8 cellular contexts compared by ENCODE assay signal in the genomic region with DNA sequence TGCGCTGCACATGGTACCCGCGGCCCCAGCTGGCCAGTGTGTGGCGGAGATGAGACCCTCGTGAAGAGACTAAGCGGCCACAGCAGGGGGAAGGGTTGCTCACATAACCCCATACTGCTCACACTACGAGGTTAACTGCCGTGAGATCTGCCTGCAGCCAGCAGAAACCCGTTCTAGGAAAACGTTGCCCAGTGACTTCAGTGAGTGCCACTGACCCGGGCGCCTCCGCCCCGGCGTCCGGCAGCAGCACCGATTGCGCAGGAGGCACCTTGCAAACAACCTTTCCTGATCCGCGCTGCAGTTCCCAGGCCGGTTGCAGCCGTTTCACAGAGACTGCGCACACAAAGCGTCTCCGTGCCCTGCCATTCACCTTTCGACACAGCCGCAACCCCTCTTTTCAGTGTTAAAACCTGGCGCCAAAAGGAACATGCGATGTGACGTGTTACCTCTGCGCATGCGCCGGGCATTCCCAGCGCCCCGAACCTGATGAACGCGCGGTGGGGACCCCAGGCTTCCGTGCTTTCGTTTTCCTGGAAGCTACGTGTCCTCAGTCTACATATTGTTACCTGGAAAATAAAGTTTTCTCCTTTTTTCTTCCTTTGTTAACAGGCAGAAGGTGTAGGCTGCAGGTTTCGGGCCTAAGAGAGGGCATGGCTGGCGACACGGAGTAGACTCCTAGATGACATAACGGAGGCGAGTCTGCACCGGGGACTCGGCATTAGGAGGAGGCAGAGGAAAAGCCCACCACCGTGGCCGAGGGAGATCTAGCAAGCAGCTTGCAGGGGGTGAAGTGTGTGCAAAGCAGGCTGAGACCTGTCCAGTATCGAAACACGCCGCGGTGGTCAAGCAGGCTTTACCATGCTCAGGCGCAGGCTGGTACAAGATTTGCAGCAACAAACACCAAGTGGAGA. TPM values are rescaled to one million over a fixed set of nuclear protein-coding genes. Genes with fewer than 3 reads are reported as not detected.
DNase-seq lines count a peak whose midpoint lies in the region; ATAC-seq and TF ChIP-seq lines count a peak whose summit lies in the region.

No MANE protein-coding gene starts in this region.

- H3K27ac Mint-ChIP-seq in naive thymus-derived CD4-positive, alpha-beta T cell = peak overlapping the region; percentile 58 to 98 (median 85)
- peak overlapping the region; percentile 97 for H3K27ac Mint-ChIP-seq in stimulated activated naive B cell treated with anti-CD40 and anti-IgM and Interleukin-4, amounts not matched to agents 10 μg/mL and 1 μg/mL and 100 μg/mL, for 72 hours

- DNase-seq in BE2C (peak; percentile 68), GM19240 (ENCODE audit: insufficient read length, low spot score) (peak; percentile 23), activated T-cell treated with anti-CD3 and anti-CD28 coated beads for 48 hours (ENCODE audit: low read depth) (peak; percentile 72), esophagus squamous epithelium (lab: John Stamatoyannopoulos, UW) (no peak)
- peak; percentile 58 to 87 (median 82) for DNase-seq in naive thymus-derived CD4-positive, alpha-beta T cell
- peak; percentile 76 for DNase-seq in stimulated activated naive B cell treated with anti-CD40 and anti-IgM and Interleukin-4, amounts not matched to agents 10 μg/mL and 1 μg/mL and 100 μg/mL, for 72 hours

- peak in 2 of 4 donors; percentile 9 to 38 for TF ChIP-seq POLR2A in esophagus squamous epithelium (IDR thresholded peaks at IDR 0.05)

- H3K9me2 ChIP-seq in OCI-LY1 (ENCODE audit: low read depth, low read length) = no peaks in the 10 kb centered on the region

- peaks cover 24% of the 10 kb centered on the region for H3K79me2 ChIP-seq in OCI-LY1 (ENCODE audit: insufficient read depth, low read length)

- 10 to 23% methylated on average over 9 to 40 of the region's 55 CpGs for WGBS in esophagus squamous epithelium, 2 donors

- 0 out of 2 replicates have a peak, but pooled peaks have one; percentile 21 for TF ChIP-seq CTCF in BE2C (IDR thresholded peaks at IDR 0.05; ENCODE audit: low read depth, low read length)
- TF ChIP-seq CTCF in OCI-LY1 (IDR thresholded peaks at IDR 0.05; ENCODE audit: low read length) = no peak
- TF ChIP-seq CTCF in esophagus squamous epithelium (IDR thresholded peaks at IDR 0.05) = no peak

- no peak overlapping the region for H2AFZ ChIP-seq in OCI-LY1 (ENCODE audit: low read length)

- H3K36me3 ChIP-seq in BE2C = no peaks in the 10 kb centered on the region
- H3K36me3 ChIP-seq in OCI-LY1 (ENCODE audit: insufficient read depth, low read length) = no peaks in the 10 kb centered on the region
- no peaks in the 10 kb centered on the region for H3K36me3 ChIP-seq in esophagus squamous epithelium
- H3K36me3 ChIP-seq in naive thymus-derived CD4-positive, alpha-beta T cell (ENCODE audit: control insufficient read depth in 2 of 3, insufficient read depth in 3 of 3, low read length in 3 of 3) = no peaks in the 10 kb centered on the region

- H3K27me3 ChIP-seq in BE2C (no peaks in the 10 kb centered on the region), OCI-LY1 (ENCODE audit: insufficient read depth, low read length) (no peaks in the 10 kb centered on the region), esophagus squamous epithelium (no peaks in the 10 kb centered on the region)
- no peaks in the 10 kb centered on the region for H3K27me3 ChIP-seq in naive thymus-derived CD4-positive, alpha-beta T cell (ENCODE audit: control insufficient read depth in 2 of 2, insufficient read depth in 2 of 2, low read length in 2 of 2)

- peak overlapping the region; percentile 79 to 92 (median 88) for H3K4me3 Mint-ChIP-seq in naive thymus-derived CD4-positive, alpha-beta T cell
- peak overlapping the region; percentile 81 to 91 for H3K4me3 Mint-ChIP-seq in stimulated activated naive B cell treated with anti-CD40 and anti-IgM and Interleukin-4, amounts not matched to agents 10 μg/mL and 1 μg/mL and 100 μg/mL, for 72 hours

- H3K27ac ChIP-seq in OCI-LY1 (ENCODE audit: low read depth, low read length, poor library complexity, severe bottlenecking) (peak overlapping the region; percentile 90), esophagus squamous epithelium (peak overlapping the region; percentile 86 to 93 (median 92))
- peak overlapping the region; percentile 79 for H3K27ac ChIP-seq in naive thymus-derived CD4-positive, alpha-beta T cell (ENCODE audit: low read depth, low read length)

- no peaks in the 10 kb centered on the region for H3K27me3 Mint-ChIP-seq in naive thymus-derived CD4-positive, alpha-beta T cell
- no peaks in the 10 kb centered on the region for H3K27me3 Mint-ChIP-seq in stimulated activated naive B cell treated with anti-CD40 and anti-IgM and Interleukin-4, amounts not matched to agents 10 μg/mL and 1 μg/mL and 100 μg/mL, for 72 hours

- CTCF ChIA-PET in naive thymus-derived CD4-positive, alpha-beta T cell (lab: Charles Lee) = interaction anchor here (0.7 kb wide), 1 partner anchor 13 kb away, joined by 5 read pairs; no protein-coding TSS in a partner anchor

- intact Hi-C loops in esophagus squamous epithelium (cut with DNase I) = no loop called here
- intact Hi-C loops in naive thymus-derived CD4-positive, alpha-beta T cell (cut with micrococcal nuclease) = loop anchor here (1.0 to 2.0 kb wide), 3 partner anchors 9 to 109 kb away; a partner anchor contains a TSS

- H3K9me3 ChIP-seq in BE2C (no peaks in the 10 kb centered on the region), OCI-LY1 (ENCODE audit: low read length) (no peaks in the 10 kb centered on the region), esophagus squamous epithelium (no peaks in the 10 kb centered on the region)
- H3K9me3 ChIP-seq in naive thymus-derived CD4-positive, alpha-beta T cell (ENCODE audit: control insufficient read depth in 2 of 3, low read length in 3 of 3) = no peaks in the 10 kb centered on the region

- H3K4me1 Mint-ChIP-seq in naive thymus-derived CD4-positive, alpha-beta T cell = peaks cover 32 to 59% (median 53%) of the 10 kb centered on the region in 7 donors
- peaks cover 15 to 23% of the 10 kb centered on the region in 2 donors for H3K4me1 Mint-ChIP-seq in stimulated activated naive B cell treated with anti-CD40 and anti-IgM and Interleukin-4, amounts not matched to agents 10 μg/mL and 1 μg/mL and 100 μg/mL, for 72 hours

- H3K4me1 ChIP-seq in BE2C (no peaks in the 10 kb centered on the region; the same call in 1 of the 2 replicates), OCI-LY1 (ENCODE audit: insufficient read depth, low read length, severe bottlenecking) (peaks cover 41% of the 10 kb centered on the region), esophagus squamous epithelium (peaks cover 14 to 49% (median 14%) of the 10 kb centered on the region in 3 donors)
- peaks cover 15 to 17% of the 10 kb centered on the region in 2 donors for H3K4me1 ChIP-seq in naive thymus-derived CD4-positive, alpha-beta T cell (ENCODE audit: control insufficient read depth in 2 of 2, insufficient read depth in 2 of 2, low read length in 2 of 2)

- peaks cover 0 to 14% (median 4%) of the 10 kb centered on the region in 5 donors for H3K36me3 Mint-ChIP-seq in naive thymus-derived CD4-positive, alpha-beta T cell
- H3K36me3 Mint-ChIP-seq in stimulated activated naive B cell treated with anti-CD40 and anti-IgM and Interleukin-4, amounts not matched to agents 10 μg/mL and 1 μg/mL and 100 μg/mL, for 72 hours = peaks cover 7 to 15% of the 10 kb centered on the region in 2 donors

- H4K20me1 ChIP-seq in OCI-LY1 (ENCODE audit: insufficient read depth, low read length) = no peaks in the 10 kb centered on the region

- peak overlapping the region; percentile 71 for H3K9ac ChIP-seq in OCI-LY1 (ENCODE audit: low read length)

- no peaks in the 10 kb centered on the region for H3F3A ChIP-seq in OCI-LY1 (ENCODE audit: insufficient read depth, low read length)

- H3K4me3 ChIP-seq in BE2C (ENCODE audit: low read depth, low read length) = peak overlapping the region; percentile 76
- peak overlapping the region; percentile 59 for H3K4me3 ChIP-seq in OCI-LY1 (ENCODE audit: low read depth, low read length, poor library complexity, severe bottlenecking)
- H3K4me3 ChIP-seq in esophagus squamous epithelium = peak overlapping the region; percentile 33 to 72 (median 62)
- peak overlapping the region; percentile 75 for H3K4me3 ChIP-seq in naive thymus-derived CD4-positive, alpha-beta T cell (ENCODE audit: low read length)

- ATAC-seq in HG03520 (IDR thresholded peaks at IDR 0.05; ENCODE audit: unreplicated experiment) = peak; percentile 46
- peak; percentile 76 for ATAC-seq in naive thymus-derived CD4-positive, alpha-beta T cell
- ATAC-seq in stimulated activated naive B cell treated with anti-CD40 and anti-IgM and Interleukin-4, amounts not matched to agents 10 μg/mL and 1 μg/mL and 100 μg/mL, for 72 hours (replicated peaks) = peak; percentile 80 to 81

- H3K9me3 Mint-ChIP-seq in naive thymus-derived CD4-positive, alpha-beta T cell = no peaks in the 10 kb centered on the region
- no peaks in the 10 kb centered on the region for H3K9me3 Mint-ChIP-seq in stimulated activated naive B cell treated with anti-CD40 and anti-IgM and Interleukin-4, amounts not matched to agents 10 μg/mL and 1 μg/mL and 100 μg/mL, for 72 hours

- POLR2A ChIA-PET in naive thymus-derived CD4-positive, alpha-beta T cell (lab: Charles Lee) = interaction anchor here (0.7 to 4.5 kb wide), 4 partner anchors 9 to 152 kb away, joined by 3 to 31 read pairs (median 3); a partner anchor contains a TSS

- H3K4me2 ChIP-seq in OCI-LY1 (ENCODE audit: low read length) = peak overlapping the region; percentile 83

RNA-seq across cellular contexts. Expression of a gene that starts 8.9 kb away (rescaled TPM):
- 71.6 TPM for polyA plus RNA-seq in BE2C (2012; ENCODE audit: insufficient read depth, insufficient read length, low read depth)
- 10 to 100 TPM; 35.6 to 58.0 (median 44.0) TPM for total RNA-seq in esophagus squamous epithelium
- 10 to 100 TPM; 46.8 to 83.5 (median 77.7) TPM for total RNA-seq in naive thymus-derived CD4-positive, alpha-beta T cell
- polyA plus RNA-seq in naive thymus-derived CD4-positive, alpha-beta T cell = 10 to 100 TPM; 60.1 to 78.5 TPM
